ENCODE assay signal across 33 cellular contexts in genomic region chr2:84647267-84647666, GRCh38.
"Had no signal": no experiment of that assay in that cellular context is flagged by ENCODE, and none has a peak within 500 bp of the region (broad histone marks: within the 10 kb centered on the region; RNA-seq: fewer than 3 reads in every experiment).

No MANE protein-coding gene starts in this region.

- H3K27me3 ChIP-seq: colonic mucosa, esophagus squamous epithelium, heart right ventricle, left lung, right atrium auricular region, testis, tibial nerve, upper lobe of left lung, uterus had no signal

- H3K36me3 Mint-ChIP-seq: mesothelial cell of epicardium had no signal

- FAIRE-seq: islet of Langerhans had no signal

- H3K9me3 ChIP-seq: colonic mucosa, esophagus squamous epithelium, prostate gland, right atrium auricular region, testis, upper lobe of left lung, uterus had no signal

- H3K4me3 ChIP-seq: colonic mucosa, esophagus squamous epithelium, heart right ventricle, left lung, mucosa of descending colon, prostate gland, right atrium auricular region, smooth muscle cell, testis, tibial nerve, upper lobe of left lung, uterus had no signal

- H3K4me1 ChIP-seq: colonic mucosa, esophagus squamous epithelium, left lung, prostate gland, right atrium auricular region, testis, tibial nerve, upper lobe of left lung, uterus had no signal

- H3K27ac Mint-ChIP-seq: dendritic cell treated with granulocyte-macrophage colony-stimulating factor and Interleukin-4, amounts not matched to agents 40 ng/mL and 50 ng/mL, for 4 days; endodermal cell; mesothelial cell of epicardium; naive B cell; nephron progenitor cell had no signal

- H3K4me3 Mint-ChIP-seq: dendritic cell treated with granulocyte-macrophage colony-stimulating factor and Interleukin-4, amounts not matched to agents 40 ng/mL and 50 ng/mL, for 4 days; endodermal cell; mesothelial cell of epicardium; naive B cell; nephron progenitor cell had no signal

- H3K4me2 ChIP-seq: smooth muscle cell had no signal

- ATAC-seq: heart right ventricle, left cardiac atrium, left lung, sciatic nerve had no signal

- H3K4me1 Mint-ChIP-seq: mesothelial cell of epicardium, naive B cell, nephron progenitor cell had no signal

- H3K36me3 ChIP-seq: colonic mucosa, esophagus squamous epithelium, heart right ventricle, left lung, prostate gland, right atrium auricular region, tibial nerve, upper lobe of left lung, uterus had no signal

- H3K27ac ChIP-seq: colonic mucosa, esophagus squamous epithelium, heart right ventricle, left lung, prostate gland, right atrium auricular region, testis, tibial nerve, upper lobe of left lung, uterus had no signal

- H3K9me3 Mint-ChIP-seq: dendritic cell treated with granulocyte-macrophage colony-stimulating factor and Interleukin-4, amounts not matched to agents 40 ng/mL and 50 ng/mL, for 4 days had no signal

- DNase-seq: colonic mucosa; effector CD8-positive, alpha-beta T cell; endodermal cell; erythroblast; esophagus squamous epithelium; foreskin melanocyte; glutamatergic neuron; heart right ventricle; hippocampal formation; left cardiac atrium; left lung; mesenchymal stem cell; mucosa of descending colon; naive B cell; nephron progenitor cell; nucleus accumbens; stimulated activated CD4-positive, alpha-beta T cell treated with anti-CD3 and anti-CD28 coated beads, Interleukin-12 subunit alpha, Interleukin-12 subunit beta, amount 100 ng/mL, for 4 hours; stimulated activated CD4-positive, alpha-beta T cell treated with anti-CD3 and anti-CD28 coated beads, Interleukin-1b, Interleukin-23, amount 100 ng/mL, for 48 hours; stimulated activated CD4-positive, alpha-beta T cell treated with anti-CD3 and anti-CD28 coated beads, Interleukin-4, amount 100 ng/mL, for 1 hour; stimulated activated CD8-positive, alpha-beta memory T cell treated with anti-CD3 and anti-CD28 coated beads, Interleukin-4, amount 100 ng/mL, for 48 hours; stimulated activated naive CD4-positive, alpha-beta T cell; substantia nigra; testis; upper lobe of left lung; uterus had no signal
